ENCODE assay signal across 8 cellular contexts in the genomic region with DNA sequence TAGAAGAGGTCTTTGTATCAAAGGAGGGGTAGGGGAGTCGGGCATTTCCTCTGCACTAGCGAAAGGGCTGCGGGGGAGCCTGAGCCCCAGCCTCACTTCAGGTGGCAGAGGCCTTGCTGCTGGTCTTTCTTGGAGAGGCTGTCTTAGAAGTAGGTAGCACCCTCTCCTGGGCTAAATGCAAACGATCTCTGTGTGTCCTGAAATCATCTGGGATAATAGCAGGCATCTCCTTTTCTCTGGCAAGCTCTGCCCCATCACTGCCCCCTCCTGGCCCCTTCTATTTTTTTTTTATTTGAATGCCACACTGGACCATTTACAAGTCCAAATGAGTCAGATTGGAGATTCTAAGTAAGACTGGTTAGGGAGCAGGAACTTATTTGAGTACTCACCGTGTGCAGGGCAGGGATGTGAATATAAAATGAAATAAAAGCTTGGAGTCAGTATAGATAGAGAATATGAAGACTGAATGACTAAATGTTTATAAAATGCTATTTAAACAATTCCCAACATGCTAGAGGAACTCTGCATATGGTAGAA.
A peak's percentile ranks its signal among the peaks of the same experiment; 100 is the strongest.
DNase-seq lines count a peak whose midpoint lies in the region; ATAC-seq and TF ChIP-seq lines count a peak whose summit lies in the region.

No MANE protein-coding gene starts in this region.

- POLR2A ChIA-PET in AG04450 (lab: Yijun Ruan, JAX) = interaction anchor here (0.6 to 0.7 kb wide), 2 partner anchors 186 to 365 kb away, joined by 3 read pairs; no protein-coding TSS in a partner anchor

- DNase-seq in AG04450 (ENCODE audit: low read depth, low spot score) = peak; percentile 91
- peak; percentile 16 for DNase-seq in NCI-H1417 treated with DMSO at 0.1 percent for 48 hours (lab: John Stamatoyannopoulos, UW)
- peak; percentile 98 to 99 for DNase-seq in cardiac fibroblast (ENCODE audit: low read depth in 2 of 2)
- peak; percentile 96 for DNase-seq in islet precursor cell
- peak; percentile 2 for DNase-seq in stimulated activated CD4-positive, alpha-beta T cell treated with anti-CD3 and anti-CD28 coated beads, Interleukin-4, amount 100 ng/mL, for 1 hour

- CTCF ChIA-PET in AG04450 (lab: Charles Lee) = interaction anchor here (0.6 to 5.5 kb wide), 49 partner anchors 8 to 573 kb away, joined by 3 to 91 read pairs (median 4); partner anchors contain the start of genes NDFIP1 and SPRY4

- ATAC-seq in SK-N-SH treated with all-trans-retinoic acid at 6 μM for 48 hours (peak; percentile 94), HG02678 (IDR thresholded peaks at IDR 0.05; ENCODE audit: unreplicated experiment) (no peak)

- H3K9me3 ChIP-seq in AG04450 (ENCODE audit: control insufficient read depth, insufficient read depth, low read length) = no peaks in the 10 kb centered on the region

- no peaks in the 10 kb centered on the region for H3K27me3 ChIP-seq in AG04450 (ENCODE audit: control insufficient read depth, insufficient read depth, low read length)

- TF ChIP-seq CTCF in AG04450 (IDR thresholded peaks at IDR 0.05; ENCODE audit: low read depth, low read length) (peak; percentile 97), GM12874 (IDR thresholded peaks at IDR 0.05; ENCODE audit: insufficient read depth, low read depth, low read length) (peak; percentile 47; the same call in 1 of the 2 replicates), cardiac fibroblast (IDR thresholded peaks at IDR 0.05; ENCODE audit: low read depth, low read length) (peak; percentile 81)

- no peak overlapping the region for H3K27ac ChIP-seq in AG04450 (ENCODE audit: low read depth, low read length)

- H3K4me3 ChIP-seq in AG04450 (ENCODE audit: low read depth, low read length) (no peak overlapping the region), cardiac fibroblast (replicated peaks in 1 of 2; ENCODE audit: low read depth in 2 of 2, low read length in 2 of 2) (no peak overlapping the region)

TF ChIP-seq in SK-N-SH treated with all-trans-retinoic acid at 6 μM for 48 hours, 23 proteins besides CTCF, POLR2A, EP300 and RAD21:
- TF ChIP-seq PPARA (CRISPR knock-in tag; IDR thresholded peaks at IDR 0.05; ENCODE audit: borderline replicate concordance) = no peak
- TF ChIP-seq ISL1 (CRISPR knock-in tag; IDR thresholded peaks at IDR 0.05) = no peak
- no peak for TF ChIP-seq PATZ1 (CRISPR knock-in tag; IDR thresholded peaks at IDR 0.05; ENCODE audit: borderline replicate concordance)
- 0 out of 2 replicates have a peak, but pooled peaks have one; percentile 38 for TF ChIP-seq ZFP3 (CRISPR knock-in tag; IDR thresholded peaks at IDR 0.05)
- no peak for TF ChIP-seq CSDC2 (CRISPR knock-in tag; IDR thresholded peaks at IDR 0.05)
- TF ChIP-seq ZFP30 (CRISPR knock-in tag; IDR thresholded peaks at IDR 0.05) = no peak
- TF ChIP-seq ZNF565 (CRISPR knock-in tag; conservative IDR thresholded peaks at IDR 0.05; ENCODE audit: low read depth) = no peak
- no peak for TF ChIP-seq ZNF70 (CRISPR knock-in tag; IDR thresholded peaks at IDR 0.05)
- TF ChIP-seq GLIS3 (CRISPR knock-in tag; IDR thresholded peaks at IDR 0.05) = no peak
- TF ChIP-seq ARNTL (CRISPR knock-in tag; IDR thresholded peaks at IDR 0.05; ENCODE audit: borderline replicate concordance, low read depth) = no peak
- TF ChIP-seq TSHZ2 (CRISPR knock-in tag; IDR thresholded peaks at IDR 0.05) = peak; percentile 19; the same call in 1 of the 2 replicates
- TF ChIP-seq ESRRG (CRISPR knock-in tag; IDR thresholded peaks at IDR 0.05) = no peak

Comparison
In these comparisons a context has a peak if more than half of its experiments do, and no peak if none do; other contexts are left out.
1. DNase-seq: peak in every context shown above with its lines; median percentile 98 in cardiac fibroblast; 96 in islet precursor cell; 91 in AG04450; 16 in NCI-H1417 treated with DMSO at 0.1 percent for 48 hours; 2 in stimulated activated CD4-positive, alpha-beta T cell treated with anti-CD3 and anti-CD28 coated beads, Interleukin-4, amount 100 ng/mL, for 1 hour.
2. CTCF ChIP-seq: peak in every context shown above with its lines; median percentile 97 in AG04450; 81 in cardiac fibroblast; 47 in GM12874.